Comparison of ENCODE assay signal across 1 cellular context in the genomic region with DNA sequence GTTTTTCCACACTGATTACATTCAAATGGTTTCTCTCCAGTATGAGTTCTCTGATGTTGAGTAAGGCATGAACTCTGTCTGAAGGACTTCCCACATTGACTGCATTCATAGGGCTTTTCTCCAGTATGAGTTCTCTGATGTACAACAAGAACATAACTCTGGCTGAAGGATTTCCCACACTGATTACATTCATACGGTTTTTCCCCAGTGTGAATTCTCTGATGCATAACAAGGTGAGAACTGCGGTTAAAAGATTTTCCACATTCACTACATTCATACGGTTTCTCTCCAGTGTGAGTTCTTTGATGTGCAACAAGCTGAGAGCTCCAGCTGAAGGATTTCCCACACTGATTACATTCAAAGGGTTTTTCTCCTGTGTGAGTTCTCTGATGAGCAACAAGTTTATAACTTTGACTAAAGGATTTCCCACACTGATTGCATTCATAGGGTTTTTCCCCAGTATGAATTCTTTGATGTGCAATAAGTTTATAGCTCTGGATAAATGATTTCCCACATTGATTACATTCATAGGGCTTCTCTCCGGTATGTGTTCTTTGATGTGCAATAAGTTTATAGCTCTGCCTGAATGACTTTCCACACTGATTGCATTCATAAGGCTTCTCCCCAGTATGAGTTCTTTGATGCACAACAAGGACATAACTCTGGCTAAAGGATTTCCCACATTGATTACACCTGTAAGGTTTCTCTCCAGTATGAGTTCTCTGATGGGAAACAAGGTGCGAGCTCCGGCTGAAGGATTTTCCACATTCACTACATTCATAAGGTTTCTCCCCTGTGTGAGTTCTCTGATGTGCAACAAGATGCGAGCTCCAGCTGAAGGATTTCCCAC.
TF ChIP-seq lines count a peak whose summit lies in the region.

No MANE protein-coding gene starts in this region.

TF ChIP-seq in HCT116, 20 proteins besides CTCF, POLR2A, EP300 and RAD21:
- 0 out of 2 replicates have a peak, but pooled peaks have one; percentile 5 for TF ChIP-seq POLR2AphosphoS5 (IDR thresholded peaks at IDR 0.05; ENCODE audit: low read depth, low read length)
- TF ChIP-seq EZH2phosphoT487 (IDR thresholded peaks at IDR 0.05; ENCODE audit: borderline replicate concordance), result no peak
- TF ChIP-seq TCF7L2 (IDR thresholded peaks at IDR 0.05; ENCODE audit: borderline replicate concordance, extremely low read depth, insufficient read depth, insufficient read length), result no peak
- TF ChIP-seq EZH2 (IDR thresholded peaks at IDR 0.05), result no peak
- peak; percentile 46; the same call in 1 of the 2 replicates for TF ChIP-seq CBX3 (IDR thresholded peaks at IDR 0.05; ENCODE audit: low read depth)
- peak; percentile 100 for TF ChIP-seq ZNF274 (IDR thresholded peaks at IDR 0.05; ENCODE audit: low read depth, low read length)
